ENCODE assay signal across 36 cellular contexts in genomic region chr2:75506131-75506697, GRCh38. TPM values are rescaled to one million over a fixed set of nuclear protein-coding genes. Genes with fewer than 3 reads are reported as not detected.
"Had no signal": no experiment of that assay in that cellular context is flagged by ENCODE, and none has a peak within 500 bp of the region (broad histone marks: within the 10 kb centered on the region; RNA-seq: fewer than 3 reads in every experiment).

No MANE protein-coding gene starts in this region.

- ATAC-seq: activated T-helper 17 cell treated with anti-CD3 and anti-CD28 coated beads, Interleukin-2, amount 50 U/mL, for 72 hours; PC-3 had no signal

- H3K27ac ChIP-seq: ascending aorta, cardiac muscle cell, Peyer's patch, SJSA1, VCaP had no signal

- H3K4me1 ChIP-seq: ascending aorta, Peyer's patch had no signal

- DNase-seq: activated B cell treated with CpG ODN at 0.5 μM for 24 hours; activated CD4-positive, alpha-beta memory T cell treated with anti-CD3 and anti-CD28 coated beads for 36 hours; activated CD4-positive, alpha-beta T cell treated with anti-CD3 and anti-CD28 coated beads for 4 hours; activated CD4-positive, alpha-beta T cell treated with anti-CD3 and anti-CD28 coated beads, Interleukin-2, amount 50 U/mL, for 1 hour; activated CD4-positive, CD25-positive, alpha-beta regulatory T cell treated with anti-CD3 and anti-CD28 coated beads, Interleukin-2, amount 50 U/mL, for 72 hours; activated CD8-positive, alpha-beta memory T cell treated with anti-CD3 and anti-CD28 coated beads, Interleukin-2, amount 50 U/mL, for 48 hours; activated effector memory CD4-positive, alpha-beta T cell treated with anti-CD3 and anti-CD28 coated beads, Interleukin-2, amount 50 U/mL, for 16 hours; activated naive CD4-positive, alpha-beta T cell; activated naive CD4-positive, alpha-beta T cell treated with anti-CD3 and anti-CD28 coated beads, Interleukin-2, amount 50 U/mL, for 16 hours; activated naive CD8-positive, alpha-beta T cell treated with anti-CD3 and anti-CD28 coated beads for 36 hours; activated T-cell treated with anti-CD3 and anti-CD28 coated beads, Interleukin-2, amount 50 U/mL, for 48 hours; amygdala; Karpas-422; NCI-H1105 treated with DMSO at 0.1 percent for 48 hours; NCI-H1436; NCI-H1694; NCI-H1930; NCI-H2081 treated with DMSO at 0.1 percent for 48 hours; NCI-H345; NCI-H524 treated with DMSO at 0.1 percent for 48 hours; NCI-H748 treated with DMSO at 0.1 percent for 48 hours; NK-92 treated with Interleukin-12 subunit alpha and Interleukin-12 subunit beta, amount 100 ng/mL, for 24 hours; PC-3; Peyer's patch; RPMI8226; SHP77 treated with DMSO at 0.1 percent for 48 hours; SW 1271; T-helper 1 cell; T-helper 2 cell; T-helper 9 cell had no signal

- H3K9me3 ChIP-seq: ascending aorta, Peyer's patch, SJSA1 had no signal

- H3K36me3 ChIP-seq: ascending aorta, cardiac muscle cell, Peyer's patch had no signal

- H3K27me3 ChIP-seq: ascending aorta, cardiac muscle cell, Peyer's patch, SJSA1 had no signal

- H3K4me3 ChIP-seq: ascending aorta, cardiac muscle cell, Peyer's patch, SJSA1 had no signal

RNA-seq across cellular contexts. Expression of gene EVA1A, which starts 54.5 kb away (rescaled TPM):
- total RNA-seq: activated B cell treated with CpG ODN at 0.5 μM for 24 hours; activated CD4-positive, alpha-beta memory T cell treated with anti-CD3 and anti-CD28 coated beads for 36 hours; activated T-helper 17 cell treated with anti-CD3 and anti-CD28 coated beads, Interleukin-2, amount 50 U/mL, for 72 hours; ascending aorta; NCI-H460 had no signal
